ENCODE assay signal across 15 cellular contexts in genomic region chr2:21041462-21041861, GRCh38. TPM values are rescaled to one million over a fixed set of nuclear protein-coding genes. Genes with fewer than 3 reads are reported as not detected.
A peak's percentile ranks its signal among the peaks of the same experiment; 100 is the strongest.
DNase-seq lines count a peak whose midpoint lies in the region; ATAC-seq and TF ChIP-seq lines count a peak whose summit lies in the region.
"Had no signal": no experiment of that assay in that cellular context is flagged by ENCODE, and none has a peak within 500 bp of the region (broad histone marks: within the 10 kb centered on the region; RNA-seq: fewer than 3 reads in every experiment).

No MANE protein-coding gene starts in this region.

- H3K4me1 ChIP-seq in right atrium auricular region (peaks cover 0 to 20% of the 10 kb centered on the region in 2 donors), adipocyte (ENCODE audit: control insufficient read depth, insufficient read depth, low read length) (peaks cover 47% of the 10 kb centered on the region)
- H3K4me1 ChIP-seq: HAP-1 had no signal

- TF ChIP-seq CTCF in right atrium auricular region (IDR thresholded peaks at IDR 0.05) = no peak

- no peak overlapping the region for H3K4me3 Mint-ChIP-seq in immature natural killer cell
- H3K4me3 Mint-ChIP-seq: CD4-positive, CD25-positive, alpha-beta regulatory T cell had no signal

- intact Hi-C loops in Right ventricle myocardium superior (cut with DNase I) = loop anchor here (5.0 kb wide), 1 partner anchor 276 kb away; no protein-coding TSS in a partner anchor

- no peak for ATAC-seq in Right ventricle myocardium superior (ENCODE audit: poor library complexity)
- no peak for ATAC-seq in left lobe of liver

- H3K4me1 Mint-ChIP-seq in immature natural killer cell = peaks cover 3 to 5% of the 10 kb centered on the region in 2 donors

- peaks cover 3 to 6% (median 4%) of the 10 kb centered on the region in 3 donors for H3K27me3 Mint-ChIP-seq in immature natural killer cell (ENCODE audit: low read depth in 3 of 3)

- no peak overlapping the region for H3K27ac Mint-ChIP-seq in immature natural killer cell
- H3K27ac Mint-ChIP-seq: CD4-positive, CD25-positive, alpha-beta regulatory T cell had no signal

- H3K9me3 ChIP-seq in right atrium auricular region = no peaks in the 10 kb centered on the region
- no peaks in the 10 kb centered on the region for H3K9me3 ChIP-seq in adipocyte (ENCODE audit: control insufficient read depth, low read length)
- H3K9me3 ChIP-seq: BLaER1 treated with 17β-estradiol and CSF1 and Interleukin-3, amounts not matched to agents 10 nM and 100 nM; HAP-1 had no signal

- H3K4me3 ChIP-seq in right atrium auricular region (peak overlapping the region in 1 of 2 donors; percentile 40), adipocyte (ENCODE audit: low read length) (no peak overlapping the region)
- H3K4me3 ChIP-seq: BLaER1 treated with 17β-estradiol and CSF1 and Interleukin-3, amounts not matched to agents 10 nM and 100 nM; HAP-1 had no signal

- peak overlapping the region; percentile 78 to 88 for H3K27ac ChIP-seq in right atrium auricular region
- H3K27ac ChIP-seq: BLaER1 treated with 17β-estradiol and CSF1 and Interleukin-3, amounts not matched to agents 10 nM and 100 nM had no signal

- no peaks in the 10 kb centered on the region for H3K9me3 Mint-ChIP-seq in immature natural killer cell

- H3K36me3 ChIP-seq in right atrium auricular region (peaks cover 8% of the 10 kb centered on the region), adipocyte (ENCODE audit: control insufficient read depth, insufficient read depth, low read length, severe bottlenecking) (no peaks in the 10 kb centered on the region)
- H3K36me3 ChIP-seq: BLaER1 treated with 17β-estradiol and CSF1 and Interleukin-3, amounts not matched to agents 10 nM and 100 nM; HAP-1 had no signal

- H3K27me3 ChIP-seq in right atrium auricular region (no peaks in the 10 kb centered on the region), adipocyte (replicated peaks; ENCODE audit: control insufficient read depth, insufficient read depth, low read length) (peaks cover under 1% of the 10 kb centered on the region)

- H3K36me3 Mint-ChIP-seq in immature natural killer cell = no peaks in the 10 kb centered on the region
- H3K36me3 Mint-ChIP-seq: CD4-positive, CD25-positive, alpha-beta regulatory T cell had no signal

- DNase-seq in right atrium auricular region (ENCODE audit: low spot score) = no peak
- no peak for DNase-seq in Right ventricle myocardium superior
- no peak for DNase-seq in adipocyte (ENCODE audit: low read depth)
- peak; percentile 3 for DNase-seq in islet precursor cell
- DNase-seq in RKO (ENCODE audit: low spot score) = no peak
- DNase-seq in immature natural killer cell = no peak
- no peak for DNase-seq in left lobe of liver (ENCODE audit: low spot score)
- DNase-seq: ACHN; Calu3; CD4-positive, CD25-positive, alpha-beta regulatory T cell; DMS 273 treated with DMSO at 0.1 percent for 48 hours had no signal

- H3K9ac ChIP-seq in adipocyte (ENCODE audit: low read length) = peak overlapping the region; percentile 36
- H3K9ac ChIP-seq: BLaER1 treated with 17β-estradiol and CSF1 and Interleukin-3, amounts not matched to agents 10 nM and 100 nM had no signal

RNA-seq across cellular contexts. Expression of gene APOB, which starts 2.4 kb away (rescaled TPM):
- total RNA-seq in right atrium auricular region (10 to 100 TPM; 20.1 to 45.3 TPM), Right ventricle myocardium superior (8.5 TPM), left lobe of liver (2,405 TPM)
- polyA plus RNA-seq in immature natural killer cell = not detected
- total RNA-seq: A172; CD4-positive, CD25-positive, alpha-beta regulatory T cell; Daoy had no signal
- polyA plus RNA-seq: CD4-positive, CD25-positive, alpha-beta regulatory T cell had no signal

Comparison
In these comparisons a context has a peak if more than half of its experiments do, and no peak if none do; other contexts are left out.
1. RNA of gene APOB, which starts 2.4 kb away (total RNA-seq): 2,405 TPM in left lobe of liver (single experiment); 20.1 to 45.3 TPM in right atrium auricular region and 8.5 TPM in Right ventricle myocardium superior (single experiment); every median in the first group is over 10 times any median in the second.